ENCODE assay signal across 8 cellular contexts in genomic region chr13:113491418-113491883, GRCh38. TPM values are rescaled to one million over a fixed set of nuclear protein-coding genes. Genes with fewer than 3 reads are reported as not detected.
DNase-seq lines count a peak whose midpoint lies in the region; ATAC-seq and TF ChIP-seq lines count a peak whose summit lies in the region.

No MANE protein-coding gene starts in this region.

- peaks cover 69% of the 10 kb centered on the region for H3K4me1 Mint-ChIP-seq in activated naive CD4-positive, alpha-beta T cell treated with anti-CD3 and anti-CD28 coated beads for 36 hours (ENCODE audit: low read depth)
- H3K4me1 Mint-ChIP-seq in naive thymus-derived CD4-positive, alpha-beta T cell, result peaks cover 46 to 83% (median 76%) of the 10 kb centered on the region in 7 donors

- POLR2A ChIA-PET in SK-N-SH (lab: Yijun Ruan, JAX), result no interaction called here
- POLR2A ChIA-PET in naive thymus-derived CD4-positive, alpha-beta T cell (lab: Charles Lee), result no interaction called here

- no peaks in the 10 kb centered on the region for H3K9me2 ChIP-seq in SK-N-SH

- H3K36me3 Mint-ChIP-seq in activated naive CD4-positive, alpha-beta T cell treated with anti-CD3 and anti-CD28 coated beads for 36 hours (ENCODE audit: low read depth), result peaks cover 13% of the 10 kb centered on the region
- H3K36me3 Mint-ChIP-seq in naive thymus-derived CD4-positive, alpha-beta T cell, result peaks cover 0 to 9% (median under 1%) of the 10 kb centered on the region in 5 donors

- no peaks in the 10 kb centered on the region for H3K9me3 ChIP-seq in SK-N-SH
- no peaks in the 10 kb centered on the region for H3K9me3 ChIP-seq in naive thymus-derived CD4-positive, alpha-beta T cell (ENCODE audit: control insufficient read depth in 2 of 3, low read length in 3 of 3)

- no peak for TF ChIP-seq RAD21 in SK-N-SH (IDR thresholded peaks at IDR 0.05; ENCODE audit: low read length)

- no peak overlapping the region for H3K27ac Mint-ChIP-seq in activated naive CD4-positive, alpha-beta T cell treated with anti-CD3 and anti-CD28 coated beads for 36 hours
- H3K27ac Mint-ChIP-seq in naive thymus-derived CD4-positive, alpha-beta T cell, result peak overlapping the region in 8 of 9 donors; percentile 17 to 81 (median 74)

- peak overlapping the region; percentile 95 for H3K9ac ChIP-seq in SK-N-SH

- peaks cover 57% of the 10 kb centered on the region for H4K20me1 ChIP-seq in SK-N-SH (ENCODE audit: insufficient read depth)

- H3K4me3 ChIP-seq in SK-N-SH (ENCODE audit: low read depth in 2 of 2, low read length in 1 of 2), result peak overlapping the region; percentile 65 to 83
- peak overlapping the region; percentile 53 for H3K4me3 ChIP-seq in naive thymus-derived CD4-positive, alpha-beta T cell (ENCODE audit: low read length)

- no peaks in the 10 kb centered on the region for H3K9me3 Mint-ChIP-seq in activated naive CD4-positive, alpha-beta T cell treated with anti-CD3 and anti-CD28 coated beads for 36 hours
- no peaks in the 10 kb centered on the region for H3K9me3 Mint-ChIP-seq in naive thymus-derived CD4-positive, alpha-beta T cell

- no peak for TF ChIP-seq EP300 in SK-N-SH (IDR thresholded peaks at IDR 0.05; ENCODE audit: borderline replicate concordance in 1 of 2, low read depth in 1 of 2, low read length in 1 of 2)

- no peak for ATAC-seq in naive thymus-derived CD4-positive, alpha-beta T cell
- ATAC-seq in HG02885 (IDR thresholded peaks at IDR 0.05; ENCODE audit: poor library complexity, unreplicated experiment) (no peak), HG02763 (IDR thresholded peaks at IDR 0.05; ENCODE audit: unreplicated experiment) (no peak)

- peak overlapping the region; percentile 74 for H3K4me3 Mint-ChIP-seq in activated naive CD4-positive, alpha-beta T cell treated with anti-CD3 and anti-CD28 coated beads for 36 hours
- peak overlapping the region; percentile 74 to 94 (median 84) for H3K4me3 Mint-ChIP-seq in naive thymus-derived CD4-positive, alpha-beta T cell

- H3K27me3 ChIP-seq in SK-N-SH (ENCODE audit: insufficient read depth), result no peaks in the 10 kb centered on the region
- no peaks in the 10 kb centered on the region for H3K27me3 ChIP-seq in naive thymus-derived CD4-positive, alpha-beta T cell (ENCODE audit: control insufficient read depth in 2 of 2, insufficient read depth in 2 of 2, low read length in 2 of 2)

- DNase-seq in activated naive CD4-positive, alpha-beta T cell treated with anti-CD3 and anti-CD28 coated beads for 36 hours, result no peak
- DNase-seq in activated naive CD4-positive, alpha-beta T cell (lab: John Stamatoyannopoulos, UW), result no peak
- DNase-seq in SK-N-SH (peak; percentile 78), epithelial cell of prostate (ENCODE audit: low read depth, low spot score) (no peak), occipital lobe (lab: John Stamatoyannopoulos, UW) (no peak)
- peak in 1 of 9 donors; percentile 6 for DNase-seq in naive thymus-derived CD4-positive, alpha-beta T cell

- 0 out of 2 replicates have a peak overlapping the region, but pooled peaks have one; percentile 15 for H2AFZ ChIP-seq in SK-N-SH (ENCODE audit: low read depth)

- peaks cover 92% of the 10 kb centered on the region for H3K79me2 ChIP-seq in SK-N-SH (ENCODE audit: insufficient read depth)

- intact Hi-C loops in activated naive CD4-positive, alpha-beta T cell treated with anti-CD3 and anti-CD28 coated beads for 36 hours (cut with micrococcal nuclease), result loop anchor here (2.0 to 10.0 kb wide), 3 partner anchors 339 to 633 kb away; no protein-coding TSS in a partner anchor
- intact Hi-C loops in naive thymus-derived CD4-positive, alpha-beta T cell (cut with micrococcal nuclease), result loop anchor here in 1 of 2 donors (2.0 kb wide), 1 partner anchor 93 kb away; the partner anchor contains the start of gene TFDP1

- TF ChIP-seq CTCF in SK-N-SH (IDR thresholded peaks at IDR 0.05), result no peak

- H3K4me2 ChIP-seq in SK-N-SH, result peak overlapping the region; percentile 92

- H3K27ac ChIP-seq in SK-N-SH (ENCODE audit: low read depth in 2 of 2, low read length in 1 of 2), result peak overlapping the region; percentile 84 to 87
- H3K27ac ChIP-seq in epithelial cell of prostate, result peak overlapping the region; percentile 75
- peak overlapping the region; percentile 74 for H3K27ac ChIP-seq in naive thymus-derived CD4-positive, alpha-beta T cell (ENCODE audit: low read depth, low read length)

- CTCF ChIA-PET in activated naive CD4-positive, alpha-beta T cell treated with anti-CD3 and anti-CD28 coated beads for 36 hours (lab: Charles Lee), result no interaction called here
- CTCF ChIA-PET in SK-N-SH (lab: Yijun Ruan, JAX), result interaction anchor here (0.6 to 6.5 kb wide), 3 partner anchors 34 to 456 kb away, joined by 3 to 41 read pairs (median 22); no protein-coding TSS in a partner anchor
- CTCF ChIA-PET in naive thymus-derived CD4-positive, alpha-beta T cell (lab: Charles Lee), result no interaction called here

- peaks cover 23% of the 10 kb centered on the region for H3F3A ChIP-seq in SK-N-SH (replicated peaks; ENCODE audit: insufficient read depth)

- no peaks in the 10 kb centered on the region for H3K27me3 Mint-ChIP-seq in activated naive CD4-positive, alpha-beta T cell treated with anti-CD3 and anti-CD28 coated beads for 36 hours (ENCODE audit: low read depth)
- no peaks in the 10 kb centered on the region for H3K27me3 Mint-ChIP-seq in naive thymus-derived CD4-positive, alpha-beta T cell

- H3K4me1 ChIP-seq in SK-N-SH (ENCODE audit: control insufficient read depth in 1 of 2, insufficient read depth in 2 of 2, low read depth in 1 of 2, low read length in 1 of 2), result peaks cover 24 to 42% of the 10 kb centered on the region in 2 experiments; a peak in 3 of 4 replicates
- H3K4me1 ChIP-seq in naive thymus-derived CD4-positive, alpha-beta T cell (ENCODE audit: control insufficient read depth in 2 of 2, insufficient read depth in 2 of 2, low read length in 2 of 2), result peaks cover 12 to 26% of the 10 kb centered on the region in 2 donors

- 5% methylated on average over 17 of the region's 22 CpGs for WGBS in SK-N-SH (ENCODE audit: low lambda C conversion rate)

- peaks cover 18 to 25% of the 10 kb centered on the region in 2 experiments for H3K36me3 ChIP-seq in SK-N-SH (replicated peaks in 1 of 2; ENCODE audit: control insufficient read depth in 1 of 2, insufficient read depth in 2 of 2, low read length in 1 of 2)
- H3K36me3 ChIP-seq in naive thymus-derived CD4-positive, alpha-beta T cell (ENCODE audit: control insufficient read depth in 2 of 3, insufficient read depth in 3 of 3, low read length in 3 of 3), result no peaks in the 10 kb centered on the region

TF ChIP-seq in SK-N-SH, 30 proteins besides CTCF, POLR2A, EP300 and RAD21:
- TF ChIP-seq FOXJ3 (CRISPR knock-in tag; IDR thresholded peaks at IDR 0.05) (no peak), NRF1 (IDR thresholded peaks at IDR 0.05; ENCODE audit: low read depth, low read length) (peak; percentile 35; the same call in 1 of the 2 replicates), MEF2A (IDR thresholded peaks at IDR 0.05; ENCODE audit: borderline replicate concordance, low read depth) (no peak)
- TF ChIP-seq, protein P1, sequence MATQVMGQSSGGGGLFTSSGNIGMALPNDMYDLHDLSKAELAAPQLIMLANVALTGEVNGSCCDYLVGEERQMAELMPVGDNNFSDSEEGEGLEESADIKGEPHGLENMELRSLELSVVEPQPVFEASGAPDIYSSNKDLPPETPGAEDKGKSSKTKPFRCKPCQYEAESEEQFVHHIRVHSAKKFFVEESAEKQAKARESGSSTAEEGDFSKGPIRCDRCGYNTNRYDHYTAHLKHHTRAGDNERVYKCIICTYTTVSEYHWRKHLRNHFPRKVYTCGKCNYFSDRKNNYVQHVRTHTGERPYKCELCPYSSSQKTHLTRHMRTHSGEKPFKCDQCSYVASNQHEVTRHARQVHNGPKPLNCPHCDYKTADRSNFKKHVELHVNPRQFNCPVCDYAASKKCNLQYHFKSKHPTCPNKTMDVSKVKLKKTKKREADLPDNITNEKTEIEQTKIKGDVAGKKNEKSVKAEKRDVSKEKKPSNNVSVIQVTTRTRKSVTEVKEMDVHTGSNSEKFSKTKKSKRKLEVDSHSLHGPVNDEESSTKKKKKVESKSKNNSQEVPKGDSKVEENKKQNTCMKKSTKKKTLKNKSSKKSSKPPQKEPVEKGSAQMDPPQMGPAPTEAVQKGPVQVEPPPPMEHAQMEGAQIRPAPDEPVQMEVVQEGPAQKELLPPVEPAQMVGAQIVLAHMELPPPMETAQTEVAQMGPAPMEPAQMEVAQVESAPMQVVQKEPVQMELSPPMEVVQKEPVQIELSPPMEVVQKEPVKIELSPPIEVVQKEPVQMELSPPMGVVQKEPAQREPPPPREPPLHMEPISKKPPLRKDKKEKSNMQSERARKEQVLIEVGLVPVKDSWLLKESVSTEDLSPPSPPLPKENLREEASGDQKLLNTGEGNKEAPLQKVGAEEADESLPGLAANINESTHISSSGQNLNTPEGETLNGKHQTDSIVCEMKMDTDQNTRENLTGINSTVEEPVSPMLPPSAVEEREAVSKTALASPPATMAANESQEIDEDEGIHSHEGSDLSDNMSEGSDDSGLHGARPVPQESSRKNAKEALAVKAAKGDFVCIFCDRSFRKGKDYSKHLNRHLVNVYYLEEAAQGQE (IDR thresholded peaks at IDR 0.05; ENCODE audit: low read depth, low read length), result no peak
- TF ChIP-seq, protein P2, sequence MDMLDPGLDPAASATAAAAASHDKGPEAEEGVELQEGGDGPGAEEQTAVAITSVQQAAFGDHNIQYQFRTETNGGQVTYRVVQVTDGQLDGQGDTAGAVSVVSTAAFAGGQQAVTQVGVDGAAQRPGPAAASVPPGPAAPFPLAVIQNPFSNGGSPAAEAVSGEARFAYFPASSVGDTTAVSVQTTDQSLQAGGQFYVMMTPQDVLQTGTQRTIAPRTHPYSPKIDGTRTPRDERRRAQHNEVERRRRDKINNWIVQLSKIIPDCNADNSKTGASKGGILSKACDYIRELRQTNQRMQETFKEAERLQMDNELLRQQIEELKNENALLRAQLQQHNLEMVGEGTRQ (IDR thresholded peaks at IDR 0.05; ENCODE audit: borderline replicate concordance, low read depth, low read length), result no peak

RNA-seq across cellular contexts. Expression of gene DCUN1D2, which starts 0.9 kb away (rescaled TPM):
- 10 to 100 TPM; 14.3 to 14.7 TPM for total RNA-seq in activated naive CD4-positive, alpha-beta T cell treated with anti-CD3 and anti-CD28 coated beads for 36 hours
- 11.0 and 13.0 TPM in 2 replicates for polyA plus RNA-seq in SK-N-SH (2012; rRNA removed)
- 7.2 and 7.4 TPM in 2 replicates for polyA plus RNA-seq in SK-N-SH (2012; cell fraction: cytosol; rRNA removed)
- polyA plus RNA-seq in SK-N-SH (2012; cell fraction: nucleus; rRNA removed), result 58.3 and 68.7 TPM in 2 replicates
- total RNA-seq in naive thymus-derived CD4-positive, alpha-beta T cell, result 10 to 100 TPM; 21.4 to 31.9 (median 23.4) TPM
- 10 to 100 TPM in 1 of 2 donors, 1 to 10 TPM in 1; 6.8 to 12.5 TPM for polyA plus RNA-seq in naive thymus-derived CD4-positive, alpha-beta T cell
- 19.2 TPM for total RNA-seq in occipital lobe

RNA-seq across cellular contexts. Expression of gene ADPRHL1, which starts 38.2 kb away (rescaled TPM):
- total RNA-seq in activated naive CD4-positive, alpha-beta T cell treated with anti-CD3 and anti-CD28 coated beads for 36 hours, result under 1 TPM; 0.10 to 0.57 TPM
- polyA plus RNA-seq in SK-N-SH (2012; rRNA removed), result 1.0 and 1.2 TPM in 2 replicates
- 0.64 and 0.81 TPM in 2 replicates for polyA plus RNA-seq in SK-N-SH (2012; cell fraction: cytosol; rRNA removed)
- polyA plus RNA-seq in SK-N-SH (2012; cell fraction: nucleus; rRNA removed), result 4.6 and 4.9 TPM in 2 replicates
- total RNA-seq in naive thymus-derived CD4-positive, alpha-beta T cell, result 1 to 10 TPM in 3 of 5 experiments, under 1 TPM in 2; 0.12 to 2.0 (median 1.5) TPM
- under 1 TPM in 1 of 2 donors, not detected in 1; 0.37 TPM for polyA plus RNA-seq in naive thymus-derived CD4-positive, alpha-beta T cell
- total RNA-seq in occipital lobe, result 0.62 TPM
